In the genomic region with DNA sequence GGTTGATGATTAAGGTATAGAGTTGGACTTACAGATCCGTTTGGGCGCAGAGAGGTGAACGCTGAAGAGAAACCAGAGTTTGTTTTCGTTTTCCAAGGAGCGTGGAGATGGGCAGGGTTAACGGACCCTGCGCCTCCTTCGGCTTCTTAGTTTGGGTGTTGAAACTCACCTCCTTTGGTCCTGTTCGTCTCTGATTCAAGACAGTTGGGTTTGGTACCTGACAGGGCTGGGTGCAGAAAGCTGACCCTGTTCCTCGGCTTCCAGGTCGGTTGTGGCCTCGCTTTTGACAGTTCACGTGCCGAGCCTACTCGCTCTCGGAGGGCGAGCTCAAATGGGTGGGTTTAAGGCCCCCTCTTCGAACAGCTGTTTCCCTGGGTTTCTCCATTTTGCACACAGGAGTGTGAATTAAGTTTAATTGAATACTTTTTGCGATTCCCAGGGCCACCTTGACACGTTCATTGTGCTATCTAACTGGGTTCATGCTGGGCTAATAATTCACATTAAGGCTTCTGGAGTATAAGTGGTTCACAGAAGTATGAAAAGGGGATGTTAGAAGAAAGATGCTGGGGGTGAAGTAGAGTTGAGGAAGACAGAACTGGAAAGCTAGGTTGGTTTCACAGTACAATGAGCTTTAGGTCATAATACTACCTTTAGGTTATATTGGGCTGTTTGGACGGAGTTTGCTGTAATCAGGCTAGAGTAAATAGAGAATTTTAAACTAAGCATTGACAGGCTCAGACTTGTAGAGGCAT, we compare ENCODE assay signal across 8 cellular contexts. TPM values are rescaled to one million over a fixed set of nuclear protein-coding genes. Genes with fewer than 3 reads are reported as not detected.
A peak's percentile ranks its signal among the peaks of the same experiment; 100 is the strongest.
DNase-seq lines count a peak whose midpoint lies in the region; ATAC-seq and FAIRE-seq lines count a peak whose summit lies in the region.

No MANE protein-coding gene starts in this region.

- H3K27ac ChIP-seq in HUES64 (ENCODE audit: low read depth, low read length) (peak overlapping the region; percentile 63; the same call in 1 of the 2 replicates), iPS-18a (ENCODE audit: low read length) (peak overlapping the region; percentile 2)

- no peak overlapping the region for H3K4me3 Mint-ChIP-seq in activated T-helper 1 cell treated with anti-CD3 and anti-CD28 coated beads, Interleukin-12 subunit alpha, Interleukin-12 subunit beta, Interleukin-2, Interleukin-4 antibody, amounts not matched to agents 30 ng/mL and 10 ng/mL and 1 ng/mL, durations not matched to agents 14 hours and 24 hours and 36 hours
- no peak overlapping the region for H3K4me3 Mint-ChIP-seq in activated T-helper 17 cell treated with anti-CD3 and anti-CD28 coated beads, Interleukin-2, amount 50 U/mL, for 72 hours
- no peak overlapping the region for H3K4me3 Mint-ChIP-seq in activated T-helper 2 cell treated with anti-CD3 and anti-CD28 coated beads, Interferon-gamma antibody, Interleukin-2, Interleukin-4, amounts not matched to agents 10 μg/mL and 5 μg/mL and 100 μg/mL, durations not matched to agents 14 hours and 24 hours and 36 hours (ENCODE audit: low read depth)

- ATAC-seq in activated T-helper 17 cell treated with anti-CD3 and anti-CD28 coated beads, Interleukin-2, amount 50 U/mL, for 72 hours (replicated peaks): peak; percentile 1

- no peak overlapping the region for H3K27ac Mint-ChIP-seq in activated T-helper 1 cell treated with anti-CD3 and anti-CD28 coated beads, Interleukin-12 subunit alpha, Interleukin-12 subunit beta, Interleukin-2, Interleukin-4 antibody, amounts not matched to agents 30 ng/mL and 10 ng/mL and 1 ng/mL, durations not matched to agents 14 hours and 24 hours and 36 hours
- no peak overlapping the region for H3K27ac Mint-ChIP-seq in activated T-helper 17 cell treated with anti-CD3 and anti-CD28 coated beads, Interleukin-2, amount 50 U/mL, for 72 hours
- H3K27ac Mint-ChIP-seq in activated T-helper 2 cell treated with anti-CD3 and anti-CD28 coated beads, Interferon-gamma antibody, Interleukin-2, Interleukin-4, amounts not matched to agents 10 μg/mL and 5 μg/mL and 100 μg/mL, durations not matched to agents 14 hours and 24 hours and 36 hours: no peak overlapping the region

- DNase-seq in activated T-helper 1 cell treated with Interleukin-2 at 50 U/mL for 16 hours (ENCODE audit: low read depth) (peak; percentile 5), frontal cortex (ENCODE audit: low spot score in 2 of 2) (no peak)
- DNase-seq in activated T-helper 1 cell treated with anti-CD3 and anti-CD28 coated beads, Interleukin-12 subunit alpha, Interleukin-12 subunit beta, Interleukin-2, Interleukin-4 antibody, amounts not matched to agents 30 ng/mL and 10 ng/mL and 1 ng/mL, durations not matched to agents 14 hours and 24 hours and 36 hours (ENCODE audit: low spot score): no peak
- DNase-seq in stimulated activated CD8-positive, alpha-beta memory T cell treated with anti-CD3 and anti-CD28 coated beads, Interleukin-7, amount 100 ng/mL, for 4 hours (ENCODE audit: low read depth in 2 of 2): peak; percentile 8 to 18
- no peak for DNase-seq in activated T-helper 2 cell treated with anti-CD3 and anti-CD28 coated beads, Interferon-gamma antibody, Interleukin-2, Interleukin-4, amounts not matched to agents 10 μg/mL and 5 μg/mL and 100 μg/mL, durations not matched to agents 14 hours and 24 hours and 36 hours (ENCODE audit: low spot score)

- H3K4me3 ChIP-seq in HUES64 (ENCODE audit: low read length): peak overlapping the region; percentile 91
- peak overlapping the region; percentile 85 for H3K4me3 ChIP-seq in iPS-18a (ENCODE audit: low read length)

- H3K36me3 ChIP-seq in HUES64 (ENCODE audit: insufficient read depth, low read length) (peaks cover 24% of the 10 kb centered on the region), iPS-18a (ENCODE audit: control insufficient read depth, low read depth, low read length) (peaks cover 8% of the 10 kb centered on the region)

- no peaks in the 10 kb centered on the region for H3K27me3 Mint-ChIP-seq in activated T-helper 1 cell treated with anti-CD3 and anti-CD28 coated beads, Interleukin-12 subunit alpha, Interleukin-12 subunit beta, Interleukin-2, Interleukin-4 antibody, amounts not matched to agents 30 ng/mL and 10 ng/mL and 1 ng/mL, durations not matched to agents 14 hours and 24 hours and 36 hours (ENCODE audit: insufficient read depth)
- no peaks in the 10 kb centered on the region for H3K27me3 Mint-ChIP-seq in activated T-helper 17 cell treated with anti-CD3 and anti-CD28 coated beads, Interleukin-2, amount 50 U/mL, for 72 hours
- H3K27me3 Mint-ChIP-seq in activated T-helper 2 cell treated with anti-CD3 and anti-CD28 coated beads, Interferon-gamma antibody, Interleukin-2, Interleukin-4, amounts not matched to agents 10 μg/mL and 5 μg/mL and 100 μg/mL, durations not matched to agents 14 hours and 24 hours and 36 hours (ENCODE audit: low read depth): no peaks in the 10 kb centered on the region

- whole genome bisulfite sequencing in HUES64: 2% methylated on average over 21 of the region's 21 CpGs

- H3K27me3 ChIP-seq in HUES64 (ENCODE audit: insufficient read depth, low read length): no peaks in the 10 kb centered on the region
- no peaks in the 10 kb centered on the region for H3K27me3 ChIP-seq in iPS-18a (ENCODE audit: control insufficient read depth, insufficient read depth, low read length)

- H3K9ac ChIP-seq in HUES64 (ENCODE audit: low read depth, low read length): peak overlapping the region; percentile 80
- H3K9ac ChIP-seq in iPS-18a (ENCODE audit: low read length): peak overlapping the region; percentile 65

- H3K4me1 Mint-ChIP-seq in activated T-helper 1 cell treated with anti-CD3 and anti-CD28 coated beads, Interleukin-12 subunit alpha, Interleukin-12 subunit beta, Interleukin-2, Interleukin-4 antibody, amounts not matched to agents 30 ng/mL and 10 ng/mL and 1 ng/mL, durations not matched to agents 14 hours and 24 hours and 36 hours (ENCODE audit: low read depth): peaks cover 20% of the 10 kb centered on the region
- peaks cover 7% of the 10 kb centered on the region for H3K4me1 Mint-ChIP-seq in activated T-helper 17 cell treated with anti-CD3 and anti-CD28 coated beads, Interleukin-2, amount 50 U/mL, for 72 hours
- peaks cover 32% of the 10 kb centered on the region for H3K4me1 Mint-ChIP-seq in activated T-helper 2 cell treated with anti-CD3 and anti-CD28 coated beads, Interferon-gamma antibody, Interleukin-2, Interleukin-4, amounts not matched to agents 10 μg/mL and 5 μg/mL and 100 μg/mL, durations not matched to agents 14 hours and 24 hours and 36 hours (ENCODE audit: low read depth)

- H3K4me1 ChIP-seq in HUES64 (ENCODE audit: insufficient read depth, low read length) (peaks cover 21% of the 10 kb centered on the region), iPS-18a (ENCODE audit: control insufficient read depth, low read depth, low read length) (peaks cover 24% of the 10 kb centered on the region)

- H3K9me3 ChIP-seq in HUES64 (ENCODE audit: insufficient read depth, low read depth, low read length): no peaks in the 10 kb centered on the region
- no peaks in the 10 kb centered on the region for H3K9me3 ChIP-seq in iPS-18a (ENCODE audit: control insufficient read depth, low read depth, low read length)

- H3K9me3 Mint-ChIP-seq in activated T-helper 1 cell treated with anti-CD3 and anti-CD28 coated beads, Interleukin-12 subunit alpha, Interleukin-12 subunit beta, Interleukin-2, Interleukin-4 antibody, amounts not matched to agents 30 ng/mL and 10 ng/mL and 1 ng/mL, durations not matched to agents 14 hours and 24 hours and 36 hours: no peaks in the 10 kb centered on the region
- no peaks in the 10 kb centered on the region for H3K9me3 Mint-ChIP-seq in activated T-helper 17 cell treated with anti-CD3 and anti-CD28 coated beads, Interleukin-2, amount 50 U/mL, for 72 hours
- H3K9me3 Mint-ChIP-seq in activated T-helper 2 cell treated with anti-CD3 and anti-CD28 coated beads, Interferon-gamma antibody, Interleukin-2, Interleukin-4, amounts not matched to agents 10 μg/mL and 5 μg/mL and 100 μg/mL, durations not matched to agents 14 hours and 24 hours and 36 hours: no peaks in the 10 kb centered on the region

- no peak for FAIRE-seq in frontal cortex (lab: Jason Lieb, UNC)

- H3K36me3 Mint-ChIP-seq in activated T-helper 1 cell treated with anti-CD3 and anti-CD28 coated beads, Interleukin-12 subunit alpha, Interleukin-12 subunit beta, Interleukin-2, Interleukin-4 antibody, amounts not matched to agents 30 ng/mL and 10 ng/mL and 1 ng/mL, durations not matched to agents 14 hours and 24 hours and 36 hours (ENCODE audit: low read depth): peaks cover 18% of the 10 kb centered on the region
- H3K36me3 Mint-ChIP-seq in activated T-helper 17 cell treated with anti-CD3 and anti-CD28 coated beads, Interleukin-2, amount 50 U/mL, for 72 hours (ENCODE audit: low read depth): peaks cover 30% of the 10 kb centered on the region
- H3K36me3 Mint-ChIP-seq in activated T-helper 2 cell treated with anti-CD3 and anti-CD28 coated beads, Interferon-gamma antibody, Interleukin-2, Interleukin-4, amounts not matched to agents 10 μg/mL and 5 μg/mL and 100 μg/mL, durations not matched to agents 14 hours and 24 hours and 36 hours (ENCODE audit: low read depth): peaks cover 17% of the 10 kb centered on the region

- intact Hi-C loops in activated T-helper 1 cell treated with anti-CD3 and anti-CD28 coated beads, Interleukin-12 subunit alpha, Interleukin-12 subunit beta, Interleukin-2, Interleukin-4 antibody, amounts not matched to agents 30 ng/mL and 10 ng/mL and 1 ng/mL, durations not matched to agents 14 hours and 24 hours and 36 hours (cut with micrococcal nuclease): loop anchor here (1.0 to 5.0 kb wide), 3 partner anchors 9 to 471 kb away; a partner anchor contains a TSS
- intact Hi-C loops in activated T-helper 2 cell treated with anti-CD3 and anti-CD28 coated beads, Interferon-gamma antibody, Interleukin-2, Interleukin-4, amounts not matched to agents 10 μg/mL and 5 μg/mL and 100 μg/mL, durations not matched to agents 14 hours and 24 hours and 36 hours (cut with micrococcal nuclease): loop anchor here (5.0 to 10.0 kb wide), 4 partner anchors 54 to 471 kb away; no protein-coding TSS in a partner anchor

RNA-seq across cellular contexts. Expression of a gene that starts 0.6 kb away (rescaled TPM):
- total RNA-seq in activated T-helper 1 cell treated with anti-CD3 and anti-CD28 coated beads, Interleukin-12 subunit alpha, Interleukin-12 subunit beta, Interleukin-2, Interleukin-4 antibody, amounts not matched to agents 30 ng/mL and 10 ng/mL and 1 ng/mL, durations not matched to agents 14 hours and 24 hours and 36 hours: 17.2 and 17.5 TPM in 2 replicates
- polyA plus RNA-seq in HUES64 (2013, experiment 1 of 2): 14.9 TPM
- polyA plus RNA-seq in HUES64 (2013, experiment 2 of 2): 15.2 TPM
- total RNA-seq in activated T-helper 17 cell treated with anti-CD3 and anti-CD28 coated beads, Interleukin-2, amount 50 U/mL, for 72 hours: 10 to 100 TPM; 17.3 to 18.6 TPM
- 14.0 and 14.3 TPM in 2 replicates for total RNA-seq in activated T-helper 2 cell treated with anti-CD3 and anti-CD28 coated beads, Interferon-gamma antibody, Interleukin-2, Interleukin-4, amounts not matched to agents 10 μg/mL and 5 μg/mL and 100 μg/mL, durations not matched to agents 14 hours and 24 hours and 36 hours
- total RNA-seq in frontal cortex: 39.5 TPM

Comparison
In these comparisons a context has a peak if more than half of its experiments do, and no peak if none do; other contexts are left out.
1. DNase-seq: peak in activated T-helper 1 cell treated with Interleukin-2 at 50 U/mL for 16 hours (single experiment) and stimulated activated CD8-positive, alpha-beta memory T cell treated with anti-CD3 and anti-CD28 coated beads, Interleukin-7, amount 100 ng/mL, for 4 hours (2 of 2); none in activated T-helper 1 cell treated with anti-CD3 and anti-CD28 coated beads, Interleukin-12 subunit alpha, Interleukin-12 subunit beta, Interleukin-2, Interleukin-4 antibody, amounts not matched to agents 30 ng/mL and 10 ng/mL and 1 ng/mL, durations not matched to agents 14 hours and 24 hours and 36 hours (single experiment), activated T-helper 2 cell treated with anti-CD3 and anti-CD28 coated beads, Interferon-gamma antibody, Interleukin-2, Interleukin-4, amounts not matched to agents 10 μg/mL and 5 μg/mL and 100 μg/mL, durations not matched to agents 14 hours and 24 hours and 36 hours (single experiment) and frontal cortex (0 of 2).